In the genomic region with DNA sequence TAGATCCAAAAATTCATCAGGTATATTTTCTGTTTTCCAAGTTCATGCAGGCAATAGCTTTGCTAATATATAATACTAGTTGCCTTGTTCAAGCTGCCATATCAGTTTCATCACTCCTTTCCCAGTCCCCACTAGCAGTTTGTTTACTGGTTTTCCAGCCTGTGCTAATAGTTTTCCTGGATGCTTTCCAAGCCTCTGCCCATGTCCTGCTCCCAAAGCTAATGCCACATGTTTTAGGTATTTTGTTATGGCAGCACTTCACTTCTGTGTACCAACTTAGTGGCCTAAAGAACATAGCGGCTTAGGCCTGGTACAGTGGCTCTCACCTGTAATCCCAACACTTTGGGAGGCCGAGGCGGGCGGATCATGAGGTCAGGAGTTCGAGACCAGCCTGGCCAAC, we compare ENCODE assay signal across 17 cellular contexts. TPM values are rescaled to one million over a fixed set of nuclear protein-coding genes. Genes with fewer than 3 reads are reported as not detected.
DNase-seq lines count a peak whose midpoint lies in the region; ATAC-seq and TF ChIP-seq lines count a peak whose summit lies in the region.
"Had no signal": no experiment of that assay in that cellular context is flagged by ENCODE, and none has a peak within 500 bp of the region (broad histone marks: within the 10 kb centered on the region; RNA-seq: fewer than 3 reads in every experiment).

No MANE protein-coding gene starts in this region.

- H3K27me3 ChIP-seq in liver (ENCODE audit: control insufficient read depth in 4 of 4, insufficient read depth in 4 of 4, low read length in 3 of 4) (no peaks in the 10 kb centered on the region), right lobe of liver (no peaks in the 10 kb centered on the region)

- no peak for ATAC-seq in right lobe of liver
- no peak for ATAC-seq in GM18909 (IDR thresholded peaks at IDR 0.05; ENCODE audit: poor library complexity, unreplicated experiment)
- no peak for ATAC-seq in GM19467 (IDR thresholded peaks at IDR 0.05; ENCODE audit: unreplicated experiment)
- ATAC-seq in stimulated activated naive CD8-positive, alpha-beta T cell treated with anti-CD3 and anti-CD28 coated beads, Interleukin-15, amount 100 ng/mL, for 72 hours, result no peak

- H3K36me3 ChIP-seq in liver (ENCODE audit: control insufficient read depth in 4 of 4, insufficient read depth in 3 of 4, low read depth in 1 of 4, low read length in 3 of 4), result peaks cover 2 to 37% (median 31%) of the 10 kb centered on the region in 4 donors
- H3K36me3 ChIP-seq in right lobe of liver, result peaks cover 0 to 5% (median 0%) of the 10 kb centered on the region in 4 donors

- intact Hi-C loops in right lobe of liver (cut with DNase I), result no loop called here

- TF ChIP-seq POLR2A in right lobe of liver (IDR thresholded peaks at IDR 0.05), result no peak

- no peak for DNase-seq in right lobe of liver
- DNase-seq in foreskin fibroblast, result peak; percentile 14 to 44
- no peak for DNase-seq in stimulated activated naive CD8-positive, alpha-beta T cell treated with anti-CD3 and anti-CD28 coated beads, Interleukin-15, amount 100 ng/mL, for 72 hours
- DNase-seq: C1 segment of cervical spinal cord; CD8-positive, alpha-beta memory T cell; DMS79 treated with DMSO at 0.1 percent for 48 hours; HCEC 1CT; NCI-H1105; NCI-H1694; NCI-H2081 treated with DMSO at 0.1 percent for 48 hours; NCI-H510A; NCI-H748 treated with DMSO at 0.1 percent for 48 hours; OCI-M1 had no signal

- H3K9me3 ChIP-seq in liver (ENCODE audit: control insufficient read depth in 4 of 4, low read length in 3 of 4), result peaks cover 0 to 28% (median 19%) of the 10 kb centered on the region in 4 donors
- no peaks in the 10 kb centered on the region for H3K9me3 ChIP-seq in right lobe of liver

- H3K4me1 ChIP-seq in liver (ENCODE audit: control insufficient read depth in 4 of 4, insufficient read depth in 4 of 4, low read length in 3 of 4) (no peaks in the 10 kb centered on the region), right lobe of liver (no peaks in the 10 kb centered on the region)

- TF ChIP-seq CTCF in liver (IDR thresholded peaks at IDR 0.05; ENCODE audit: low read depth, low read length, missing input control), result no peak
- no peak for TF ChIP-seq CTCF in right lobe of liver (IDR thresholded peaks at IDR 0.05)
- TF ChIP-seq CTCF in VCaP (conservative IDR thresholded peaks at IDR 0.05), result no peak
- TF ChIP-seq CTCF in foreskin fibroblast (IDR thresholded peaks at IDR 0.05; ENCODE audit: low read depth, low read length), result no peak

- H3K9ac ChIP-seq in liver (ENCODE audit: low read depth in 1 of 2, low read length in 2 of 2), result no peak overlapping the region

- peak overlapping the region in 1 of 2 donors; percentile 27 for H3K27ac Mint-ChIP-seq in stimulated activated naive CD8-positive, alpha-beta T cell treated with anti-CD3 and anti-CD28 coated beads, Interleukin-15, amount 100 ng/mL, for 72 hours

- no peaks in the 10 kb centered on the region for H3K4me1 Mint-ChIP-seq in stimulated activated naive CD8-positive, alpha-beta T cell treated with anti-CD3 and anti-CD28 coated beads, Interleukin-15, amount 100 ng/mL, for 72 hours

- no peak overlapping the region for H3K4me3 Mint-ChIP-seq in stimulated activated naive CD8-positive, alpha-beta T cell treated with anti-CD3 and anti-CD28 coated beads, Interleukin-15, amount 100 ng/mL, for 72 hours
- H3K4me3 Mint-ChIP-seq: CD8-positive, alpha-beta memory T cell had no signal

- peaks cover 6 to 7% of the 10 kb centered on the region in 2 donors for H3K9me3 Mint-ChIP-seq in stimulated activated naive CD8-positive, alpha-beta T cell treated with anti-CD3 and anti-CD28 coated beads, Interleukin-15, amount 100 ng/mL, for 72 hours
- H3K9me3 Mint-ChIP-seq: CD8-positive, alpha-beta memory T cell had no signal

- H3K4me3 ChIP-seq in liver (ENCODE audit: low read depth in 1 of 3, low read length in 3 of 3), result peak overlapping the region in 2 of 3 donors; percentile 26 to 61
- H3K4me3 ChIP-seq in right lobe of liver, result no peak overlapping the region
- no peak overlapping the region for H3K4me3 ChIP-seq in foreskin fibroblast (ENCODE audit: low read depth in 1 of 2, low read length in 2 of 2)

- no peaks in the 10 kb centered on the region for H3K27me3 Mint-ChIP-seq in stimulated activated naive CD8-positive, alpha-beta T cell treated with anti-CD3 and anti-CD28 coated beads, Interleukin-15, amount 100 ng/mL, for 72 hours
- H3K27me3 Mint-ChIP-seq: CD8-positive, alpha-beta memory T cell had no signal

- WGBS in liver, result 97% methylated on average over 5 of the region's 5 CpGs
- WGBS in right lobe of liver (ENCODE audit: insufficient coverage, low coverage, low lambda C conversion rate, missing lambda C conversion rate), result 100% methylated on average over 5 of the region's 5 CpGs

- no peak for TF ChIP-seq RAD21 in liver (IDR thresholded peaks at IDR 0.05)

- H3K27ac ChIP-seq in liver (ENCODE audit: low read depth in 1 of 2, low read length in 2 of 2), result no peak overlapping the region
- H3K27ac ChIP-seq in right lobe of liver, result no peak overlapping the region
- peak overlapping the region; percentile 58 for H3K27ac ChIP-seq in VCaP

TF ChIP-seq in liver, 16 proteins besides CTCF, POLR2A, EP300 and RAD21:
- TF ChIP-seq RXRA (IDR thresholded peaks at IDR 0.05) (no peak), NR2F2 (IDR thresholded peaks at IDR 0.05) (no peak), GABPA (IDR thresholded peaks at IDR 0.05 in 1 of 2, conservative IDR thresholded peaks at IDR 0.05 in 1 of 2) (no peak), FOXA1 (IDR thresholded peaks at IDR 0.05) (no peak), YY1 (IDR thresholded peaks at IDR 0.05) (no peak), JUND (IDR thresholded peaks at IDR 0.05) (no peak), HNF4G (IDR thresholded peaks at IDR 0.05) (no peak), SP1 (IDR thresholded peaks at IDR 0.05) (no peak)
- TF ChIP-seq, protein P1, sequence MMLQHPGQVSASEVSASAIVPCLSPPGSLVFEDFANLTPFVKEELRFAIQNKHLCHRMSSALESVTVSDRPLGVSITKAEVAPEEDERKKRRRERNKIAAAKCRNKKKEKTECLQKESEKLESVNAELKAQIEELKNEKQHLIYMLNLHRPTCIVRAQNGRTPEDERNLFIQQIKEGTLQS (IDR thresholded peaks at IDR 0.05), result no peak
- TF ChIP-seq, protein P2, sequence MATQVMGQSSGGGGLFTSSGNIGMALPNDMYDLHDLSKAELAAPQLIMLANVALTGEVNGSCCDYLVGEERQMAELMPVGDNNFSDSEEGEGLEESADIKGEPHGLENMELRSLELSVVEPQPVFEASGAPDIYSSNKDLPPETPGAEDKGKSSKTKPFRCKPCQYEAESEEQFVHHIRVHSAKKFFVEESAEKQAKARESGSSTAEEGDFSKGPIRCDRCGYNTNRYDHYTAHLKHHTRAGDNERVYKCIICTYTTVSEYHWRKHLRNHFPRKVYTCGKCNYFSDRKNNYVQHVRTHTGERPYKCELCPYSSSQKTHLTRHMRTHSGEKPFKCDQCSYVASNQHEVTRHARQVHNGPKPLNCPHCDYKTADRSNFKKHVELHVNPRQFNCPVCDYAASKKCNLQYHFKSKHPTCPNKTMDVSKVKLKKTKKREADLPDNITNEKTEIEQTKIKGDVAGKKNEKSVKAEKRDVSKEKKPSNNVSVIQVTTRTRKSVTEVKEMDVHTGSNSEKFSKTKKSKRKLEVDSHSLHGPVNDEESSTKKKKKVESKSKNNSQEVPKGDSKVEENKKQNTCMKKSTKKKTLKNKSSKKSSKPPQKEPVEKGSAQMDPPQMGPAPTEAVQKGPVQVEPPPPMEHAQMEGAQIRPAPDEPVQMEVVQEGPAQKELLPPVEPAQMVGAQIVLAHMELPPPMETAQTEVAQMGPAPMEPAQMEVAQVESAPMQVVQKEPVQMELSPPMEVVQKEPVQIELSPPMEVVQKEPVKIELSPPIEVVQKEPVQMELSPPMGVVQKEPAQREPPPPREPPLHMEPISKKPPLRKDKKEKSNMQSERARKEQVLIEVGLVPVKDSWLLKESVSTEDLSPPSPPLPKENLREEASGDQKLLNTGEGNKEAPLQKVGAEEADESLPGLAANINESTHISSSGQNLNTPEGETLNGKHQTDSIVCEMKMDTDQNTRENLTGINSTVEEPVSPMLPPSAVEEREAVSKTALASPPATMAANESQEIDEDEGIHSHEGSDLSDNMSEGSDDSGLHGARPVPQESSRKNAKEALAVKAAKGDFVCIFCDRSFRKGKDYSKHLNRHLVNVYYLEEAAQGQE (IDR thresholded peaks at IDR 0.05), result no peak
- TF ChIP-seq, protein P3, sequence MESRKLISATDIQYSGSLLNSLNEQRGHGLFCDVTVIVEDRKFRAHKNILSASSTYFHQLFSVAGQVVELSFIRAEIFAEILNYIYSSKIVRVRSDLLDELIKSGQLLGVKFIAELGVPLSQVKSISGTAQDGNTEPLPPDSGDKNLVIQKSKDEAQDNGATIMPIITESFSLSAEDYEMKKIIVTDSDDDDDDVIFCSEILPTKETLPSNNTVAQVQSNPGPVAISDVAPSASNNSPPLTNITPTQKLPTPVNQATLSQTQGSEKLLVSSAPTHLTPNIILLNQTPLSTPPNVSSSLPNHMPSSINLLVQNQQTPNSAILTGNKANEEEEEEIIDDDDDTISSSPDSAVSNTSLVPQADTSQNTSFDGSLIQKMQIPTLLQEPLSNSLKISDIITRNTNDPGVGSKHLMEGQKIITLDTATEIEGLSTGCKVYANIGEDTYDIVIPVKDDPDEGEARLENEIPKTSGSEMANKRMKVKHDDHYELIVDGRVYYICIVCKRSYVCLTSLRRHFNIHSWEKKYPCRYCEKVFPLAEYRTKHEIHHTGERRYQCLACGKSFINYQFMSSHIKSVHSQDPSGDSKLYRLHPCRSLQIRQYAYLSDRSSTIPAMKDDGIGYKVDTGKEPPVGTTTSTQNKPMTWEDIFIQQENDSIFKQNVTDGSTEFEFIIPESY (IDR thresholded peaks at IDR 0.05), result no peak
- TF ChIP-seq, protein P4, sequence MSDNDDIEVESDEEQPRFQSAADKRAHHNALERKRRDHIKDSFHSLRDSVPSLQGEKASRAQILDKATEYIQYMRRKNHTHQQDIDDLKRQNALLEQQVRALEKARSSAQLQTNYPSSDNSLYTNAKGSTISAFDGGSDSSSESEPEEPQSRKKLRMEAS (IDR thresholded peaks at IDR 0.05), result no peak

RNA-seq across cellular contexts. Expression of a gene that starts 28.1 kb away (rescaled TPM):
- total RNA-seq in liver (1 to 10 TPM; 2.7 to 4.2 TPM), right lobe of liver (1 to 10 TPM; 2.2 to 3.4 (median 2.6) TPM)
- 1 to 10 TPM in 1 of 2 donors, under 1 TPM in 1; 0.79 to 1.4 TPM for polyA plus RNA-seq in liver

Comparison
In these comparisons a context has a peak if more than half of its experiments do, and no peak if none do; other contexts are left out.
1. H3K4me3 ChIP-seq: peak in liver (2 of 3); none in right lobe of liver (0 of 3) and foreskin fibroblast (0 of 2).
2. DNase-seq: peak in foreskin fibroblast (2 of 2); none in right lobe of liver (0 of 3) and stimulated activated naive CD8-positive, alpha-beta T cell treated with anti-CD3 and anti-CD28 coated beads, Interleukin-15, amount 100 ng/mL, for 72 hours (0 of 2).